3 cellular contexts compared by ENCODE assay signal in genomic region chr1:217805792-217806191, GRCh38.
"Had no signal": no experiment of that assay in that cellular context is flagged by ENCODE, and none has a peak within 500 bp of the region (broad histone marks: within the 10 kb centered on the region; RNA-seq: fewer than 3 reads in every experiment).

No MANE protein-coding gene starts in this region.

- ATAC-seq: GM12878 had no signal

- DNase-seq: GDM1, GF-D8 had no signal

- H3K4me3 ChIP-seq: GM12878 had no signal
